In genomic region chr4:177861551-177862094, GRCh38 we compare ENCODE assay signal across 17 cellular contexts.
DNase-seq lines count a peak whose midpoint lies in the region; ATAC-seq, FAIRE-seq and TF ChIP-seq lines count a peak whose summit lies in the region.
"Had no signal": no experiment of that assay in that cellular context is flagged by ENCODE, and none has a peak within 500 bp of the region (broad histone marks: within the 10 kb centered on the region; RNA-seq: fewer than 3 reads in every experiment).

No MANE protein-coding gene starts in this region.

- H3K27me3 Mint-ChIP-seq in activated naive CD4-positive, alpha-beta T cell treated with anti-CD3 and anti-CD28 coated beads, Interleukin-2, amount 10 ng/mL, durations not matched to agents 7 days and 5 days = no peaks in the 10 kb centered on the region
- H3K27me3 Mint-ChIP-seq: CD4-positive, CD25-positive, alpha-beta regulatory T cell; CD8-positive, alpha-beta memory T cell had no signal

- POLR2A ChIA-PET in GM10248 (lab: Yijun Ruan, JAX) = no interaction called here

- intact Hi-C loops in kidney (cut with DNase I) (no loop called here), posterior vena cava (cut with DNase I) (no loop called here), upper lobe of right lung (cut with DNase I) (no loop called here)

- no peak overlapping the region for H3K9ac ChIP-seq in kidney (ENCODE audit: low read length in 2 of 2)

- H3K4me3 Mint-ChIP-seq in activated naive CD4-positive, alpha-beta T cell treated with anti-CD3 and anti-CD28 coated beads, Interleukin-2, amount 10 ng/mL, durations not matched to agents 7 days and 5 days = no peak overlapping the region
- H3K4me3 Mint-ChIP-seq: CD4-positive, CD25-positive, alpha-beta regulatory T cell; CD8-positive, alpha-beta memory T cell had no signal

- CTCF ChIA-PET in GM10248 (lab: Yijun Ruan, JAX) = interaction anchor here (1.4 kb wide), 1 partner anchor 12 kb away, joined by 3 read pairs; no protein-coding TSS in a partner anchor
- CTCF ChIA-PET in activated naive CD4-positive, alpha-beta T cell treated with anti-CD3 and anti-CD28 coated beads, Interleukin-2, amount 10 ng/mL, durations not matched to agents 7 days and 5 days (lab: Charles Lee) = no interaction called here

- H3K36me3 ChIP-seq in kidney (ENCODE audit: control insufficient read depth in 1 of 2, insufficient read depth in 2 of 2, low read length in 2 of 2) (no peaks in the 10 kb centered on the region), upper lobe of right lung (no peaks in the 10 kb centered on the region)
- H3K36me3 ChIP-seq: BE2C had no signal

- H3K4me1 ChIP-seq in kidney (ENCODE audit: control insufficient read depth in 1 of 2, insufficient read depth in 1 of 2, low read depth in 1 of 2, low read length in 2 of 2) (no peaks in the 10 kb centered on the region), upper lobe of right lung (no peaks in the 10 kb centered on the region)
- H3K4me1 ChIP-seq: BE2C had no signal

- no peak for FAIRE-seq in kidney (lab: Jason Lieb, UNC)
- FAIRE-seq: A204.1, GM12878 had no signal

- H3K4me3 ChIP-seq in kidney (ENCODE audit: low read length in 2 of 2) (no peak overlapping the region), upper lobe of right lung (no peak overlapping the region)
- H3K4me3 ChIP-seq: GM12878 had no signal

- no peak for TF ChIP-seq CTCF in kidney (IDR thresholded peaks at IDR 0.05; ENCODE audit: borderline replicate concordance, extremely low read depth, insufficient read depth)
- TF ChIP-seq CTCF in upper lobe of right lung (IDR thresholded peaks at IDR 0.05) = no peak
- TF ChIP-seq CTCF in GM10248 (IDR thresholded peaks at IDR 0.05; ENCODE audit: control extremely low read depth, extremely low read depth, low read depth, missing control alignments) = no peak

- no peaks in the 10 kb centered on the region for H3K36me3 Mint-ChIP-seq in activated naive CD4-positive, alpha-beta T cell treated with anti-CD3 and anti-CD28 coated beads, Interleukin-2, amount 10 ng/mL, durations not matched to agents 7 days and 5 days
- H3K36me3 Mint-ChIP-seq: CD4-positive, CD25-positive, alpha-beta regulatory T cell; CD8-positive, alpha-beta memory T cell had no signal

- H3K27ac ChIP-seq in kidney (ENCODE audit: low read depth in 2 of 2, low read length in 2 of 2) (no peak overlapping the region), upper lobe of right lung (no peak overlapping the region)

- DNase-seq in kidney (peak; percentile 61), posterior vena cava (ENCODE audit: low spot score) (peak; percentile 45), upper lobe of right lung (no peak), GM10248 (ENCODE audit: extremely low spot score) (no peak)
- no peak for DNase-seq in activated naive CD4-positive, alpha-beta T cell treated with anti-CD3 and anti-CD28 coated beads, Interleukin-2, amount 10 ng/mL, durations not matched to agents 7 days and 5 days
- DNase-seq: BE2C; C1 segment of cervical spinal cord; CD4-positive, CD25-positive, alpha-beta regulatory T cell; CD8-positive, alpha-beta memory T cell; COR-L47; DMS79 treated with DMSO at 0.1 percent for 48 hours; GF-D8; GOT3; H7 had no signal

- no peak overlapping the region for H3K27ac Mint-ChIP-seq in activated naive CD4-positive, alpha-beta T cell treated with anti-CD3 and anti-CD28 coated beads, Interleukin-2, amount 10 ng/mL, durations not matched to agents 7 days and 5 days
- H3K27ac Mint-ChIP-seq: CD4-positive, CD25-positive, alpha-beta regulatory T cell; CD8-positive, alpha-beta memory T cell had no signal

- H3K4me1 Mint-ChIP-seq in activated naive CD4-positive, alpha-beta T cell treated with anti-CD3 and anti-CD28 coated beads, Interleukin-2, amount 10 ng/mL, durations not matched to agents 7 days and 5 days = no peaks in the 10 kb centered on the region
- H3K4me1 Mint-ChIP-seq: CD4-positive, CD25-positive, alpha-beta regulatory T cell; CD8-positive, alpha-beta memory T cell had no signal

- H3K9me3 Mint-ChIP-seq in activated naive CD4-positive, alpha-beta T cell treated with anti-CD3 and anti-CD28 coated beads, Interleukin-2, amount 10 ng/mL, durations not matched to agents 7 days and 5 days = no peaks in the 10 kb centered on the region

- ATAC-seq in upper lobe of right lung = peak; percentile 42
- ATAC-seq in HG03521 (IDR thresholded peaks at IDR 0.05; ENCODE audit: unreplicated experiment) = no peak
- ATAC-seq: GM12878 had no signal

- H3K27me3 ChIP-seq in upper lobe of right lung = no peaks in the 10 kb centered on the region
- H3K27me3 ChIP-seq: BE2C had no signal

- H3K9me3 ChIP-seq in kidney (ENCODE audit: control insufficient read depth in 1 of 2, low read length in 2 of 2) (peaks cover 0 to 2% of the 10 kb centered on the region in 2 donors), upper lobe of right lung (no peaks in the 10 kb centered on the region)
- H3K9me3 ChIP-seq: BE2C had no signal

Comparison
In these comparisons a context has a peak if more than half of its experiments do, and no peak if none do; other contexts are left out.
1. DNase-seq: peak in kidney (single experiment) and posterior vena cava (single experiment); none in upper lobe of right lung (single experiment), GM10248 (single experiment) and activated naive CD4-positive, alpha-beta T cell treated with anti-CD3 and anti-CD28 coated beads, Interleukin-2, amount 10 ng/mL, durations not matched to agents 7 days and 5 days (single experiment).